Comparison of ENCODE assay signal across 1 cellular context in the genomic region with DNA sequence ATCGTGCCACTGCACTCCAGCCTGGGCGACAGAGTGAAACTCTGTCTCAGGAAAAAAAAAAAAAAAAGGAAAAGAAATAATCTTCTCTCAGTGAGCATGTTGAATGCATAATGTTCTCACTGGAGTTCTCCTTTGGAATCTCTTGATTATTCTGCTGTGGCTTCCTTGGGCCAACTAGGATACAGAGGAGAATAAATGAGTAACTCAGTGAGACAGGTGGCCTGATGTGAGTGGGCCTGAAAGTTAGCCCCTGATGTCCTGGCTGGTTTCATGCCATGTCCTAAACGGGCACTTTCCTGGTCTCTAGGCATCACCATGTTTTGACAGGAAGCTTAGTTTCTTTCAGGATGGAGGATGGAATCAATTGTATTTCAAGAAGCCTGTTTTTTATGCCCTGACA.
TF ChIP-seq lines count a peak whose summit lies in the region.

No MANE protein-coding gene starts in this region.

TF ChIP-seq in IMR-90, 13 proteins besides CTCF, POLR2A, EP300 and RAD21 (continued from another document):
- TF ChIP-seq, protein P1, sequence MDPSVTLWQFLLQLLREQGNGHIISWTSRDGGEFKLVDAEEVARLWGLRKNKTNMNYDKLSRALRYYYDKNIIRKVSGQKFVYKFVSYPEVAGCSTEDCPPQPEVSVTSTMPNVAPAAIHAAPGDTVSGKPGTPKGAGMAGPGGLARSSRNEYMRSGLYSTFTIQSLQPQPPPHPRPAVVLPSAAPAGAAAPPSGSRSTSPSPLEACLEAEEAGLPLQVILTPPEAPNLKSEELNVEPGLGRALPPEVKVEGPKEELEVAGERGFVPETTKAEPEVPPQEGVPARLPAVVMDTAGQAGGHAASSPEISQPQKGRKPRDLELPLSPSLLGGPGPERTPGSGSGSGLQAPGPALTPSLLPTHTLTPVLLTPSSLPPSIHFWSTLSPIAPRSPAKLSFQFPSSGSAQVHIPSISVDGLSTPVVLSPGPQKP (IDR thresholded peaks at IDR 0.05; ENCODE audit: borderline replicate concordance, low read depth, low read length): no peak
- TF ChIP-seq, protein P2, sequence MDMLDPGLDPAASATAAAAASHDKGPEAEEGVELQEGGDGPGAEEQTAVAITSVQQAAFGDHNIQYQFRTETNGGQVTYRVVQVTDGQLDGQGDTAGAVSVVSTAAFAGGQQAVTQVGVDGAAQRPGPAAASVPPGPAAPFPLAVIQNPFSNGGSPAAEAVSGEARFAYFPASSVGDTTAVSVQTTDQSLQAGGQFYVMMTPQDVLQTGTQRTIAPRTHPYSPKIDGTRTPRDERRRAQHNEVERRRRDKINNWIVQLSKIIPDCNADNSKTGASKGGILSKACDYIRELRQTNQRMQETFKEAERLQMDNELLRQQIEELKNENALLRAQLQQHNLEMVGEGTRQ (IDR thresholded peaks at IDR 0.05; ENCODE audit: low read depth, low read length): no peak
- TF ChIP-seq BHLHE40 (IDR thresholded peaks at IDR 0.05; ENCODE audit: low read depth, low read length): no peak
- TF ChIP-seq MXI1 (IDR thresholded peaks at IDR 0.05; ENCODE audit: borderline replicate concordance, low read depth, low read length): no peak
- no peak for TF ChIP-seq CHD1 (IDR thresholded peaks at IDR 0.05; ENCODE audit: low read depth, low read length)
- TF ChIP-seq MAZ (IDR thresholded peaks at IDR 0.05; ENCODE audit: borderline replicate concordance, low read depth, low read length): no peak
TF ChIP-seq in IMR-90: peak in this region for 0.
